ENCODE assay signal across 9 cellular contexts in genomic region chr1:169697769-169698168, GRCh38. TPM values are rescaled to one million over a fixed set of nuclear protein-coding genes. Genes with fewer than 3 reads are reported as not detected.
DNase-seq lines count a peak whose midpoint lies in the region; ATAC-seq and TF ChIP-seq lines count a peak whose summit lies in the region.
"Had no signal": no experiment of that assay in that cellular context is flagged by ENCODE, and none has a peak within 500 bp of the region (broad histone marks: within the 10 kb centered on the region; RNA-seq: fewer than 3 reads in every experiment).

No MANE protein-coding gene starts in this region.

- no peak overlapping the region for H3K9ac ChIP-seq in neural progenitor cell

- H3K27me3 ChIP-seq in neural progenitor cell: no peaks in the 10 kb centered on the region

- ATAC-seq in GM18517 (IDR thresholded peaks at IDR 0.05; ENCODE audit: unreplicated experiment) (peak; percentile 34), GM21723 (IDR thresholded peaks at IDR 0.05; ENCODE audit: unreplicated experiment) (peak; percentile 52)
- ATAC-seq in naive thymus-derived CD8-positive, alpha-beta T cell: no peak

- H3K9me3 ChIP-seq in neural progenitor cell (ENCODE audit: low read depth): no peaks in the 10 kb centered on the region

- DNase-seq in NOMO-1 treated with DMSO at 0.1 percent for 48 hours (lab: John Stamatoyannopoulos, UW; ENCODE audit: unreplicated experiment): peak; percentile 42
- DNase-seq in naive thymus-derived CD8-positive, alpha-beta T cell: no peak
- no peak for DNase-seq in GM19240 (ENCODE audit: insufficient read length, low spot score)
- no peak for DNase-seq in neural progenitor cell (ENCODE audit: low spot score)
- DNase-seq in HK-2 (ENCODE audit: unreplicated experiment): no peak
- DNase-seq: hypothalamus, substantia nigra had no signal

- H3K4me2 ChIP-seq in neural progenitor cell: no peak overlapping the region

- no peaks in the 10 kb centered on the region for H3F3A ChIP-seq in neural progenitor cell (ENCODE audit: low read depth)

- no peaks in the 10 kb centered on the region for H3K79me2 ChIP-seq in neural progenitor cell (ENCODE audit: low read depth)

- H3K27me3 Mint-ChIP-seq in naive thymus-derived CD8-positive, alpha-beta T cell: no peaks in the 10 kb centered on the region
- peaks cover 2% of the 10 kb centered on the region for H3K27me3 Mint-ChIP-seq in neural progenitor cell (ENCODE audit: insufficient read depth, low read depth)

- peaks cover 30 to 89% (median 76%) of the 10 kb centered on the region in 3 donors for H3K36me3 Mint-ChIP-seq in naive thymus-derived CD8-positive, alpha-beta T cell
- H3K36me3 Mint-ChIP-seq in neural progenitor cell: no peaks in the 10 kb centered on the region

- no peak for TF ChIP-seq CTCF in neural progenitor cell (IDR thresholded peaks at IDR 0.05)

- no peak overlapping the region for H2AFZ ChIP-seq in neural progenitor cell (replicated peaks)

- peak overlapping the region in 9 of 10 donors; percentile 86 to 96 (median 91) for H3K27ac Mint-ChIP-seq in naive thymus-derived CD8-positive, alpha-beta T cell
- no peak overlapping the region for H3K27ac Mint-ChIP-seq in neural progenitor cell

- no peaks in the 10 kb centered on the region for H3K36me3 ChIP-seq in neural progenitor cell

- H3K4me1 Mint-ChIP-seq in naive thymus-derived CD8-positive, alpha-beta T cell: peaks cover 52 to 99% (median 93%) of the 10 kb centered on the region in 4 donors
- no peaks in the 10 kb centered on the region for H3K4me1 Mint-ChIP-seq in neural progenitor cell

- no peak overlapping the region for H3K4me3 ChIP-seq in neural progenitor cell

- no peak overlapping the region for H3K27ac ChIP-seq in neural progenitor cell

- no peaks in the 10 kb centered on the region for H4K20me1 ChIP-seq in neural progenitor cell (ENCODE audit: low read depth)

- H3K4me1 ChIP-seq in neural progenitor cell: no peaks in the 10 kb centered on the region

- POLR2A ChIA-PET in naive thymus-derived CD8-positive, alpha-beta T cell (lab: Charles Lee): interaction anchor here (6.3 to 10.2 kb wide), 3 partner anchors 10 to 94 kb away, joined by 111 to 145 read pairs (median 139); no protein-coding TSS in a partner anchor

- H3K4me3 Mint-ChIP-seq in naive thymus-derived CD8-positive, alpha-beta T cell: peak overlapping the region in 8 of 10 donors; percentile 64 to 96 (median 78)
- no peak overlapping the region for H3K4me3 Mint-ChIP-seq in neural progenitor cell

- H3K9me3 Mint-ChIP-seq in naive thymus-derived CD8-positive, alpha-beta T cell: no peaks in the 10 kb centered on the region
- H3K9me3 Mint-ChIP-seq in neural progenitor cell: no peaks in the 10 kb centered on the region

RNA-seq across cellular contexts. Expression of gene SELL, which starts 13.7 kb away (rescaled TPM):
- total RNA-seq in naive thymus-derived CD8-positive, alpha-beta T cell: 100 to 1,000 TPM; 549 to 581 TPM
- 1,000 to 10,000 TPM; 1,427 to 2,162 (median 1,901) TPM for polyA plus RNA-seq in naive thymus-derived CD8-positive, alpha-beta T cell
- not detected in 2 replicates for total RNA-seq in neural progenitor cell (ENCODE audit: low replicate concordance)

RNA-seq across cellular contexts. Expression of gene SELE, which starts 36.1 kb away (rescaled TPM):
- not detected for total RNA-seq in naive thymus-derived CD8-positive, alpha-beta T cell
- polyA plus RNA-seq in naive thymus-derived CD8-positive, alpha-beta T cell: not detected
- not detected in 2 replicates for total RNA-seq in neural progenitor cell (ENCODE audit: low replicate concordance)

Comparison
In these comparisons a context has a peak if more than half of its experiments do, and no peak if none do; other contexts are left out.
1. ATAC-seq: peak in GM18517 (single experiment) and GM21723 (single experiment); none in naive thymus-derived CD8-positive, alpha-beta T cell (0 of 2).
2. RNA of gene SELL, which starts 13.7 kb away (total RNA-seq): 549 to 581 TPM in naive thymus-derived CD8-positive, alpha-beta T cell; not detected in neural progenitor cell; every median in the first group is over 100 times any median in the second.